Comparison of ENCODE assay signal across 11 cellular contexts in genomic region chr22:45082795-45083194, GRCh38.
DNase-seq lines count a peak whose midpoint lies in the region; ATAC-seq and TF ChIP-seq lines count a peak whose summit lies in the region.
"Had no signal": no experiment of that assay in that cellular context is flagged by ENCODE, and none has a peak within 500 bp of the region (broad histone marks: within the 10 kb centered on the region; RNA-seq: fewer than 3 reads in every experiment).

No MANE protein-coding gene starts in this region.

- H3K27ac ChIP-seq in Panc1 (ENCODE audit: low read length) (no peak overlapping the region), hepatocyte (no peak overlapping the region), tibial nerve (no peak overlapping the region)

- ATAC-seq in Panc1 (0 out of 2 replicates have a peak, but pooled peaks have one; percentile 24), HG03095 (IDR thresholded peaks at IDR 0.05; ENCODE audit: unreplicated experiment) (no peak)

- no peaks in the 10 kb centered on the region for H3K27me3 ChIP-seq in Panc1 (ENCODE audit: control insufficient read depth, insufficient read depth, low read length)
- no peaks in the 10 kb centered on the region for H3K27me3 ChIP-seq in hepatocyte
- peaks cover 0 to 26% of the 10 kb centered on the region in 2 donors for H3K27me3 ChIP-seq in tibial nerve

- intact Hi-C loops in Panc1 (cut with micrococcal nuclease; ENCODE audit: unreplicated experiment), result loop anchor here (5.0 kb wide), 1 partner anchor 105 kb away; no protein-coding TSS in a partner anchor

- no peak overlapping the region for H3K4me3 ChIP-seq in AG10803 (ENCODE audit: low read length)
- H3K4me3 ChIP-seq in GM12864 (ENCODE audit: low read depth, low read length), result no peak overlapping the region
- H3K4me3 ChIP-seq in Panc1 (ENCODE audit: low read depth in 2 of 2, low read length in 2 of 2), result no peak overlapping the region
- H3K4me3 ChIP-seq in hepatocyte, result no peak overlapping the region
- no peak overlapping the region for H3K4me3 ChIP-seq in tibial nerve

- CTCF ChIA-PET in Panc1 (lab: Charles Lee), result no interaction called here

- no peak for TF ChIP-seq EP300 in tibial nerve (IDR thresholded peaks at IDR 0.05)

- BruUV-seq in Panc1 (replicated peaks; lab: Mats Ljungman, UMichigan), result no TSS peak

- H3K4me1 ChIP-seq in Panc1 (ENCODE audit: control insufficient read depth, insufficient read depth, low read length) (peaks cover 6% of the 10 kb centered on the region), hepatocyte (ENCODE audit: insufficient read depth) (no peaks in the 10 kb centered on the region), tibial nerve (no peaks in the 10 kb centered on the region)

- DNase-seq in AG10803 (ENCODE audit: low read depth) (no peak), GM12864 (ENCODE audit: low read depth) (no peak), Panc1 (ENCODE audit: low read depth, low spot score) (no peak), hepatocyte (ENCODE audit: low spot score) (no peak), NCI-H1436 treated with DMSO at 0.1 percent for 48 hours (lab: John Stamatoyannopoulos, UW) (no peak), tibial nerve (ENCODE audit: low spot score in 2 of 2) (no peak)
- DNase-seq in activated CD4-positive, CD25-positive, alpha-beta regulatory T cell (lab: John Stamatoyannopoulos, UW), result no peak
- DNase-seq: central memory CD4-positive, alpha-beta T cell; NCI-H2227 treated with DMSO at 0.1 percent for 48 hours; nucleus accumbens had no signal

- no peak for TF ChIP-seq POLR2A in tibial nerve (IDR thresholded peaks at IDR 0.05)

- H4K20me1 ChIP-seq in hepatocyte (ENCODE audit: insufficient read depth, poor library complexity, severe bottlenecking), result no peaks in the 10 kb centered on the region

- no peaks in the 10 kb centered on the region for H3K9me2 ChIP-seq in hepatocyte (replicated peaks; ENCODE audit: insufficient read depth)

- H2AFZ ChIP-seq in hepatocyte, result no peak overlapping the region

- in situ Hi-C loops in Panc1 (cut with HindIII; ENCODE audit: low pct_unique_long_range_greater_than_20kb, low sequenced_read_pairs), result no loop called here

- no peaks in the 10 kb centered on the region for H3K36me3 ChIP-seq in Panc1 (ENCODE audit: control insufficient read depth, insufficient read depth, low read length)
- H3K36me3 ChIP-seq in hepatocyte (replicated peaks; ENCODE audit: insufficient read depth, low read depth), result no peaks in the 10 kb centered on the region
- H3K36me3 ChIP-seq in tibial nerve, result no peaks in the 10 kb centered on the region

- 57% methylated on average over 9 of the region's 9 CpGs for WGBS in hepatocyte (ENCODE audit: low lambda C conversion rate, missing lambda C conversion rate)
- WGBS in tibial nerve, 2 donors, result 36% methylated on average over 9 of the region's 9 CpGs

- no peaks in the 10 kb centered on the region for H3K79me2 ChIP-seq in hepatocyte

- TF ChIP-seq CTCF in AG10803 (conservative IDR thresholded peaks at IDR 0.05; ENCODE audit: low read length) (peak; percentile 36), GM12864 (IDR thresholded peaks at IDR 0.05; ENCODE audit: low read depth, low read length, missing control alignments) (peak; percentile 47), Panc1 (IDR thresholded peaks at IDR 0.05) (peak; percentile 60), hepatocyte (IDR thresholded peaks at IDR 0.05; ENCODE audit: poor library complexity) (peak; percentile 12), tibial nerve (IDR thresholded peaks at IDR 0.05) (no peak)

- H3K9me3 ChIP-seq in Panc1 (ENCODE audit: control insufficient read depth, insufficient read depth, low read depth, low read length) (no peaks in the 10 kb centered on the region), hepatocyte (ENCODE audit: low read depth) (no peaks in the 10 kb centered on the region), tibial nerve (no peaks in the 10 kb centered on the region)

- H3K4me2 ChIP-seq in hepatocyte, result no peak overlapping the region

- POLR2A ChIA-PET in Panc1 (lab: Charles Lee), result no interaction called here

Comparison
In these comparisons a context has a peak if more than half of its experiments do, and no peak if none do; other contexts are left out.
1. CTCF ChIP-seq: peak in AG10803 (single experiment), GM12864 (single experiment), Panc1 (single experiment) and hepatocyte (single experiment); none in tibial nerve (0 of 5).